Comparison of ENCODE assay signal across 1 cellular context in genomic region chr17:27376637-27377547, GRCh38.
TF ChIP-seq lines count a peak whose summit lies in the region.

No MANE protein-coding gene starts in this region.

TF ChIP-seq in HepG2, 621 proteins besides CTCF, POLR2A, EP300 and RAD21 (continued from another document):
- no peak for TF ChIP-seq ZNF414 (CRISPR knock-in tag; IDR thresholded peaks at IDR 0.05)
